ENCODE assay signal across 24 cellular contexts in genomic region chr21:17823846-17824245, GRCh38.
"Had no signal": no experiment of that assay in that cellular context is flagged by ENCODE, and none has a peak within 500 bp of the region (broad histone marks: within the 10 kb centered on the region; RNA-seq: fewer than 3 reads in every experiment).

No MANE protein-coding gene starts in this region.

- ATAC-seq: activated CD4-positive, alpha-beta T cell treated with anti-CD3 and anti-CD28 coated beads for 36 hours; activated naive CD4-positive, alpha-beta T cell treated with anti-CD3 and anti-CD28 coated beads, Interleukin-2, amount 50 U/mL, for 72 hours; activated T-cell treated with anti-CD3 and anti-CD28 coated beads, Interleukin-2, amount 50 U/mL, for 72 hours; gastroesophageal sphincter; heart right ventricle had no signal

- DNase-seq: activated CD4-positive, alpha-beta memory T cell treated with anti-CD3 and anti-CD28 coated beads, Interleukin-2, amount 10 ng/mL, durations not matched to agents 7 days and 5 days; activated CD4-positive, alpha-beta T cell treated with anti-CD3 and anti-CD28 coated beads for 36 hours; activated CD4-positive, alpha-beta T cell treated with anti-CD3 and anti-CD28 coated beads, Interleukin-2, amount 10 ng/mL, durations not matched to agents 24 days and 14 days; activated CD4-positive, alpha-beta T cell treated with anti-CD3 and anti-CD28 coated beads, Interleukin-2, amount 50 U/mL, for 4 hours; activated CD4-positive, CD25-positive, alpha-beta regulatory T cell; activated CD4-positive, CD25-positive, alpha-beta regulatory T cell treated with anti-CD3 and anti-CD28 coated beads, Interleukin-2, amount 50 U/mL, for 72 hours; activated CD8-positive, alpha-beta memory T cell treated with anti-CD3 and anti-CD28 coated beads, Interleukin-2, amount 50 U/mL, for 48 hours; activated gamma-delta T cell; activated naive CD4-positive, alpha-beta T cell; activated naive CD4-positive, alpha-beta T cell treated with anti-CD3 and anti-CD28 coated beads, Interleukin-2, amount 10 ng/mL, durations not matched to agents 7 days and 5 days; activated naive CD8-positive, alpha-beta T cell treated with anti-CD3 and anti-CD28 coated beads, Interleukin-2, amount 10 ng/mL, durations not matched to agents 7 days and 5 days; activated T-cell treated with anti-CD3 and anti-CD28 coated beads for 4 hours; activated T-cell treated with anti-CD3 and anti-CD28 coated beads, Interleukin-2, amount 50 U/mL, for 24 hours; activated T-cell treated with anti-CD3 and anti-CD28 coated beads, Interleukin-2, amount 50 U/mL, for 72 hours; central memory CD4-positive, alpha-beta T cell; cerebellar nuclear complex; colonic mucosa; effector CD8-positive, alpha-beta T cell; esophagus squamous epithelium; foreskin melanocyte; heart right ventricle; T-helper 2 cell had no signal
